Comparison of ENCODE assay signal across 10 cellular contexts in genomic region chr4:1499465-1499864, GRCh38.
"Had no signal": no experiment of that assay in that cellular context is flagged by ENCODE, and none has a peak within 500 bp of the region (broad histone marks: within the 10 kb centered on the region; RNA-seq: fewer than 3 reads in every experiment).

No MANE protein-coding gene starts in this region.

- H3K4me1 Mint-ChIP-seq: activated naive CD8-positive, alpha-beta T cell treated with anti-CD3 and anti-CD28 coated beads for 36 hours; memory B cell had no signal

- H3K4me3 Mint-ChIP-seq: activated naive CD8-positive, alpha-beta T cell treated with anti-CD3 and anti-CD28 coated beads for 36 hours; memory B cell had no signal

- H3K36me3 Mint-ChIP-seq: activated naive CD8-positive, alpha-beta T cell treated with anti-CD3 and anti-CD28 coated beads for 36 hours; memory B cell had no signal

- H3K27ac Mint-ChIP-seq: activated naive CD8-positive, alpha-beta T cell treated with anti-CD3 and anti-CD28 coated beads for 36 hours; memory B cell; progenitor cell of endocrine pancreas had no signal

- DNase-seq: activated CD4-positive, alpha-beta T cell treated with anti-CD3 and anti-CD28 coated beads, Interleukin-2, amount 50 U/mL, for 48 hours; activated naive CD8-positive, alpha-beta T cell treated with anti-CD3 and anti-CD28 coated beads for 36 hours; caudate nucleus; foreskin keratinocyte; glutamatergic neuron; hypothalamus had no signal

- H3K9me3 Mint-ChIP-seq: activated naive CD8-positive, alpha-beta T cell treated with anti-CD3 and anti-CD28 coated beads for 36 hours; memory B cell had no signal

- H3K27me3 Mint-ChIP-seq: activated naive CD8-positive, alpha-beta T cell treated with anti-CD3 and anti-CD28 coated beads for 36 hours; progenitor cell of endocrine pancreas had no signal

- ATAC-seq: body of pancreas, foreskin keratinocyte, left lobe of liver had no signal
